Comparison of ENCODE assay signal across 28 cellular contexts in the genomic region with DNA sequence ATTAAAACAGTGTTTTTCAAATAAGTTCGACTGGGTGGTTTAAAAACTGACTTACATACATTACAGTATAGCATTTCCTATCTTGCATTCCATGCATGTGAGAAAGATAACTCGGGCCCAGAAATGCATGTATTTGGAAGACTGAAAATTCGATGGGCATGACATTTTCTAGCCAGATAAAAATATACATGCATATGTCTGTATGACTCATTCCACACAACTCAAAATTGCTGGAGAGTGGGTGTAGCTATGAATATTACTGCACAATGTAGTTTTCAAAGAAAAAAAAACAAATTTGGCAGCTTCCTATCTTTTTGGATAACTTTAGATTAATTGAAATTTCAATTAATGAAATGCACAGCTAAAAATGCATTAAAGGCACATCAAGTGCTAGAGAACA. TPM values are rescaled to one million over a fixed set of nuclear protein-coding genes. Genes with fewer than 3 reads are reported as not detected.
"Had no signal": no experiment of that assay in that cellular context is flagged by ENCODE, and none has a peak within 500 bp of the region (broad histone marks: within the 10 kb centered on the region; RNA-seq: fewer than 3 reads in every experiment).

No MANE protein-coding gene starts in this region.

- H3K27ac Mint-ChIP-seq: activated B cell treated with CpG ODN at 0.5 μM for 24 hours; activated CD4-positive, alpha-beta memory T cell treated with anti-CD3 and anti-CD28 coated beads, Interleukin-2, amount 10 ng/mL, durations not matched to agents 7 days and 5 days; activated naive CD4-positive, alpha-beta T cell treated with anti-CD3 and anti-CD28 coated beads for 36 hours; activated naive CD8-positive, alpha-beta T cell treated with anti-CD3 and anti-CD28 coated beads, Interleukin-2, amount 10 ng/mL, durations not matched to agents 7 days and 5 days; activated T-cell treated with anti-CD3 and anti-CD28 coated beads, Interleukin-2, amount 50 U/mL, for 72 hours; dendritic cell treated with granulocyte-macrophage colony-stimulating factor and Interleukin-4, amounts not matched to agents 40 ng/mL and 50 ng/mL, for 4 days; nephron; stimulated activated effector memory CD8-positive, alpha-beta T cell treated with anti-CD3 and anti-CD28 coated beads, Interleukin-12 subunit alpha, Interleukin-12 subunit beta, amount 100 ng/mL, for 72 hours; stimulated activated naive CD8-positive, alpha-beta T cell treated with anti-CD3 and anti-CD28 coated beads, Interleukin-15, amount 100 ng/mL, for 72 hours; T-helper 1 cell treated with Interleukin-12 subunit alpha and Interleukin-12 subunit beta and Interleukin-4 antibody, amounts not matched to agents 30 μg/mL and 1 μg/mL, for 36 hours had no signal

- H3K4me3 Mint-ChIP-seq: activated B cell treated with CpG ODN at 0.5 μM for 24 hours; activated CD4-positive, alpha-beta memory T cell treated with anti-CD3 and anti-CD28 coated beads, Interleukin-2, amount 10 ng/mL, durations not matched to agents 7 days and 5 days; activated naive CD4-positive, alpha-beta T cell treated with anti-CD3 and anti-CD28 coated beads for 36 hours; activated naive CD8-positive, alpha-beta T cell treated with anti-CD3 and anti-CD28 coated beads, Interleukin-2, amount 10 ng/mL, durations not matched to agents 7 days and 5 days; activated T-cell treated with anti-CD3 and anti-CD28 coated beads, Interleukin-2, amount 50 U/mL, for 72 hours; dendritic cell treated with granulocyte-macrophage colony-stimulating factor and Interleukin-4, amounts not matched to agents 40 ng/mL and 50 ng/mL, for 4 days; nephron; stimulated activated effector memory CD8-positive, alpha-beta T cell treated with anti-CD3 and anti-CD28 coated beads, Interleukin-12 subunit alpha, Interleukin-12 subunit beta, amount 100 ng/mL, for 72 hours; stimulated activated naive CD8-positive, alpha-beta T cell treated with anti-CD3 and anti-CD28 coated beads, Interleukin-15, amount 100 ng/mL, for 72 hours; T-helper 1 cell treated with Interleukin-12 subunit alpha and Interleukin-12 subunit beta and Interleukin-4 antibody, amounts not matched to agents 30 μg/mL and 1 μg/mL, for 36 hours had no signal

- H3K4me1 Mint-ChIP-seq: activated B cell treated with CpG ODN at 0.5 μM for 24 hours; activated CD4-positive, alpha-beta memory T cell treated with anti-CD3 and anti-CD28 coated beads, Interleukin-2, amount 10 ng/mL, durations not matched to agents 7 days and 5 days; activated naive CD8-positive, alpha-beta T cell treated with anti-CD3 and anti-CD28 coated beads, Interleukin-2, amount 10 ng/mL, durations not matched to agents 7 days and 5 days; nephron; stimulated activated effector memory CD8-positive, alpha-beta T cell treated with anti-CD3 and anti-CD28 coated beads, Interleukin-12 subunit alpha, Interleukin-12 subunit beta, amount 100 ng/mL, for 72 hours; stimulated activated naive CD8-positive, alpha-beta T cell treated with anti-CD3 and anti-CD28 coated beads, Interleukin-15, amount 100 ng/mL, for 72 hours had no signal

- H3K9me3 Mint-ChIP-seq: nephron had no signal

- H3K27me3 Mint-ChIP-seq: activated B cell treated with CpG ODN at 0.5 μM for 24 hours; activated CD4-positive, alpha-beta memory T cell treated with anti-CD3 and anti-CD28 coated beads, Interleukin-2, amount 10 ng/mL, durations not matched to agents 7 days and 5 days; dendritic cell treated with granulocyte-macrophage colony-stimulating factor and Interleukin-4, amounts not matched to agents 40 ng/mL and 50 ng/mL, for 4 days; stimulated activated naive CD8-positive, alpha-beta T cell treated with anti-CD3 and anti-CD28 coated beads, Interleukin-15, amount 100 ng/mL, for 72 hours had no signal

- H3K36me3 Mint-ChIP-seq: activated naive CD8-positive, alpha-beta T cell treated with anti-CD3 and anti-CD28 coated beads, Interleukin-2, amount 10 ng/mL, durations not matched to agents 7 days and 5 days; stimulated activated effector memory CD8-positive, alpha-beta T cell treated with anti-CD3 and anti-CD28 coated beads, Interleukin-12 subunit alpha, Interleukin-12 subunit beta, amount 100 ng/mL, for 72 hours had no signal

- H3K4me3 ChIP-seq: cardiac muscle cell, left lung, pancreas, right lobe of liver, skin epidermis, transverse colon, vagina had no signal

- ATAC-seq: activated T-cell treated with anti-CD3 and anti-CD28 coated beads, Interleukin-2, amount 50 U/mL, for 72 hours; left lung; pancreas; right lobe of liver; stimulated activated effector memory CD8-positive, alpha-beta T cell treated with anti-CD3 and anti-CD28 coated beads, Interleukin-12 subunit alpha, Interleukin-12 subunit beta, amount 100 ng/mL, for 72 hours; stimulated activated naive CD8-positive, alpha-beta T cell treated with anti-CD3 and anti-CD28 coated beads, Interleukin-15, amount 100 ng/mL, for 72 hours had no signal

- DNase-seq: activated B cell treated with CpG ODN at 0.5 μM for 24 hours; activated CD4-positive, alpha-beta memory T cell treated with anti-CD3 and anti-CD28 coated beads, Interleukin-2, amount 10 ng/mL, durations not matched to agents 7 days and 5 days; activated CD4-positive, alpha-beta T cell treated with anti-CD3 and anti-CD28 coated beads for 4 hours; activated effector memory CD4-positive, alpha-beta T cell treated with Interleukin-2 at 50 U/mL for 16 hours; activated naive CD4-positive, alpha-beta T cell treated with anti-CD3 and anti-CD28 coated beads for 36 hours; activated naive CD8-positive, alpha-beta T cell treated with anti-CD3 and anti-CD28 coated beads, Interleukin-2, amount 10 ng/mL, durations not matched to agents 7 days and 5 days; activated T-cell treated with anti-CD3 and anti-CD28 coated beads, Interleukin-2, amount 50 U/mL, for 72 hours; effector CD4-positive, alpha-beta T cell; foreskin melanocyte; kidney glomerular epithelial cell; left lung; pancreas; right lobe of liver; stimulated activated CD4-positive, alpha-beta T cell treated with anti-CD3 and anti-CD28 coated beads, Interleukin-2, amount 100 ng/mL, for 24 hours; stimulated activated naive CD8-positive, alpha-beta T cell treated with anti-CD3 and anti-CD28 coated beads, Interleukin-15, amount 100 ng/mL, for 72 hours; T1000; transverse colon had no signal

- H3K27ac ChIP-seq: cardiac muscle cell, left lung, neutrophil, pancreas, right lobe of liver, skin epidermis, transverse colon, vagina had no signal

RNA-seq across cellular contexts. Expression of a gene that starts 54.4 kb away (rescaled TPM):
- total RNA-seq: activated B cell treated with CpG ODN at 0.5 μM for 24 hours; activated CD4-positive, alpha-beta memory T cell treated with anti-CD3 and anti-CD28 coated beads, Interleukin-2, amount 10 ng/mL, durations not matched to agents 7 days and 5 days; activated naive CD4-positive, alpha-beta T cell treated with anti-CD3 and anti-CD28 coated beads for 36 hours; activated naive CD8-positive, alpha-beta T cell treated with anti-CD3 and anti-CD28 coated beads, Interleukin-2, amount 10 ng/mL, durations not matched to agents 7 days and 5 days; activated T-cell treated with anti-CD3 and anti-CD28 coated beads, Interleukin-2, amount 50 U/mL, for 72 hours; epithelial cell of proximal tubule; lung microvascular endothelial cell; myocyte had no signal
